Comparison of ENCODE assay signal across 22 cellular contexts in the genomic region with DNA sequence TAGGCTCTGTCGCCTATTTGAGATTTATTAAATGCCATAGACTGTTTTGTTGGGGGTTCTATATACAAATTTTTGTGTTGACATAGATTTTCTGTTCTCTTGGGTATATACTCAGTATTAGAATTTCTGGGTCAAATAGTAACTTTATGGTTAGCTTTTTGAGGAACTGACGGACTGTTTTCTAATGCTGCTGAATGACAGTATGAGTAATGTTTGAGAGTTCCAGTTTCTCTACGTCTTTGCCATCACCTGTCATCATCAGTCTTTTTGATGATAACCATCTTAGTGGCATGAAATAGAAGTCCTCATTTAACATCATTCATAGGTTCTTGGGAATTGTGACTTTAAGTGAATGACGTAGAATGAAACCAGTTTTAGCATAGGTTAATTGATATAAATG.
DNase-seq lines count a peak whose midpoint lies in the region; ATAC-seq, FAIRE-seq and TF ChIP-seq lines count a peak whose summit lies in the region.
"Had no signal": no experiment of that assay in that cellular context is flagged by ENCODE, and none has a peak within 500 bp of the region (broad histone marks: within the 10 kb centered on the region; RNA-seq: fewer than 3 reads in every experiment).

No MANE protein-coding gene starts in this region.

- H3K4me1 ChIP-seq in neural progenitor cell (no peaks in the 10 kb centered on the region), HAP-1 (no peaks in the 10 kb centered on the region), kidney (ENCODE audit: control insufficient read depth in 1 of 2, insufficient read depth in 1 of 2, low read depth in 1 of 2, low read length in 2 of 2) (no peaks in the 10 kb centered on the region)
- H3K4me1 ChIP-seq: thyroid gland had no signal

- in situ Hi-C loops in GM13977 (cut with MboI; ENCODE audit: low pct_unique_long_range_greater_than_20kb, low sequenced_read_pairs, unreplicated experiment) = loop anchor here (25.0 kb wide), 1 partner anchor 326 kb away; no protein-coding TSS in a partner anchor
- in situ Hi-C loops in HAP-1 (cut with MboI; ENCODE audit: low sequenced_read_pairs) = loop anchor here (25.0 kb wide), 3 partner anchors 101 to 401 kb away; a partner anchor contains a TSS

- intact Hi-C loops in kidney (cut with DNase I) = no loop called here

- H3K9me3 Mint-ChIP-seq in neural progenitor cell = peaks cover 6% of the 10 kb centered on the region
- no peaks in the 10 kb centered on the region for H3K9me3 Mint-ChIP-seq in stimulated activated naive CD8-positive, alpha-beta T cell treated with anti-CD3 and anti-CD28 coated beads, Interleukin-15, amount 100 ng/mL, for 72 hours
- H3K9me3 Mint-ChIP-seq: activated CD4-positive, alpha-beta T cell treated with anti-CD3 and anti-CD28 coated beads, Interleukin-2, amount 10 ng/mL, durations not matched to agents 24 days and 14 days had no signal

- H3K27me3 ChIP-seq in neural progenitor cell = no peaks in the 10 kb centered on the region
- no peaks in the 10 kb centered on the region for H3K27me3 ChIP-seq in HAP-1 (ENCODE audit: low read depth)
- H3K27me3 ChIP-seq: neutrophil, thyroid gland had no signal

- H3K27ac ChIP-seq in neural progenitor cell (no peak overlapping the region), kidney (ENCODE audit: low read depth in 2 of 2, low read length in 2 of 2) (no peak overlapping the region)
- H3K27ac ChIP-seq: C4-2B, GM23248, neutrophil, RWPE1, thyroid gland had no signal

- ATAC-seq in GM18909 (IDR thresholded peaks at IDR 0.05; ENCODE audit: poor library complexity, unreplicated experiment) (peak; percentile 77), HG02852 (IDR thresholded peaks at IDR 0.05; ENCODE audit: unreplicated experiment) (peak; percentile 57), HG03469 (IDR thresholded peaks at IDR 0.05; ENCODE audit: unreplicated experiment) (peak; percentile 92)
- no peak for ATAC-seq in stimulated activated naive CD8-positive, alpha-beta T cell treated with anti-CD3 and anti-CD28 coated beads, Interleukin-15, amount 100 ng/mL, for 72 hours

- TF ChIP-seq CTCF in GM13977 (IDR thresholded peaks at IDR 0.05; ENCODE audit: extremely low read depth, insufficient read depth, missing control alignments) (no peak), neural progenitor cell (IDR thresholded peaks at IDR 0.05) (no peak), kidney (IDR thresholded peaks at IDR 0.05; ENCODE audit: borderline replicate concordance, extremely low read depth, insufficient read depth) (no peak)

- H3K36me3 Mint-ChIP-seq in neural progenitor cell = peaks cover 5% of the 10 kb centered on the region

- H3F3A ChIP-seq in neural progenitor cell (ENCODE audit: low read depth) = no peaks in the 10 kb centered on the region

- H2AFZ ChIP-seq in neural progenitor cell (replicated peaks) = no peak overlapping the region
- H2AFZ ChIP-seq: GM23248 had no signal

- no peak for FAIRE-seq in kidney (lab: Jason Lieb, UNC)

- DNase-seq in GM13977 (ENCODE audit: low spot score) (peak; percentile 13), neural progenitor cell (ENCODE audit: low spot score) (no peak), HAP-1 (ENCODE audit: low spot score in 2 of 2) (no peak), kidney (no peak)
- DNase-seq in stimulated activated naive CD8-positive, alpha-beta T cell treated with anti-CD3 and anti-CD28 coated beads, Interleukin-15, amount 100 ng/mL, for 72 hours = no peak
- DNase-seq: ACHN; activated CD4-positive, alpha-beta T cell treated with anti-CD3 and anti-CD28 coated beads, Interleukin-2, amount 10 ng/mL, durations not matched to agents 24 days and 14 days; activated naive CD4-positive, alpha-beta T cell; aorta; cerebellar nuclear complex; effector CD8-positive, alpha-beta T cell; GM23248; NCI-H2029; NCI-H446 treated with DMSO at 0.1 percent for 48 hours; stimulated activated CD4-positive, alpha-beta T cell treated with anti-CD3 and anti-CD28 coated beads, Interleukin-12 subunit alpha, Interleukin-12 subunit beta, amount 100 ng/mL, for 4 hours; thyroid gland had no signal

- no peaks in the 10 kb centered on the region for H3K4me1 Mint-ChIP-seq in neural progenitor cell
- no peaks in the 10 kb centered on the region for H3K4me1 Mint-ChIP-seq in stimulated activated naive CD8-positive, alpha-beta T cell treated with anti-CD3 and anti-CD28 coated beads, Interleukin-15, amount 100 ng/mL, for 72 hours
- H3K4me1 Mint-ChIP-seq: activated CD4-positive, alpha-beta T cell treated with anti-CD3 and anti-CD28 coated beads, Interleukin-2, amount 10 ng/mL, durations not matched to agents 24 days and 14 days had no signal

- H3K27ac Mint-ChIP-seq in neural progenitor cell = no peak overlapping the region
- H3K27ac Mint-ChIP-seq in stimulated activated naive CD8-positive, alpha-beta T cell treated with anti-CD3 and anti-CD28 coated beads, Interleukin-15, amount 100 ng/mL, for 72 hours = no peak overlapping the region
- H3K27ac Mint-ChIP-seq: activated CD4-positive, alpha-beta T cell treated with anti-CD3 and anti-CD28 coated beads, Interleukin-2, amount 10 ng/mL, durations not matched to agents 24 days and 14 days had no signal

- H3K27me3 Mint-ChIP-seq in neural progenitor cell (ENCODE audit: insufficient read depth, low read depth) = no peaks in the 10 kb centered on the region
- no peaks in the 10 kb centered on the region for H3K27me3 Mint-ChIP-seq in stimulated activated naive CD8-positive, alpha-beta T cell treated with anti-CD3 and anti-CD28 coated beads, Interleukin-15, amount 100 ng/mL, for 72 hours
- H3K27me3 Mint-ChIP-seq: activated CD4-positive, alpha-beta T cell treated with anti-CD3 and anti-CD28 coated beads, Interleukin-2, amount 10 ng/mL, durations not matched to agents 24 days and 14 days had no signal

- no peaks in the 10 kb centered on the region for H3K79me2 ChIP-seq in neural progenitor cell (ENCODE audit: low read depth)

- H3K4me2 ChIP-seq in neural progenitor cell = no peak overlapping the region

- H3K4me3 ChIP-seq in neural progenitor cell (no peak overlapping the region), HAP-1 (no peak overlapping the region), kidney (ENCODE audit: low read length in 2 of 2) (no peak overlapping the region)
- H3K4me3 ChIP-seq: GM23248, thyroid gland had no signal

- no peak overlapping the region for H3K4me3 Mint-ChIP-seq in neural progenitor cell
- no peak overlapping the region for H3K4me3 Mint-ChIP-seq in stimulated activated naive CD8-positive, alpha-beta T cell treated with anti-CD3 and anti-CD28 coated beads, Interleukin-15, amount 100 ng/mL, for 72 hours
- H3K4me3 Mint-ChIP-seq: activated CD4-positive, alpha-beta T cell treated with anti-CD3 and anti-CD28 coated beads, Interleukin-2, amount 10 ng/mL, durations not matched to agents 24 days and 14 days had no signal

- no peak overlapping the region for H3K9ac ChIP-seq in neural progenitor cell
- no peak overlapping the region for H3K9ac ChIP-seq in kidney (ENCODE audit: low read length in 2 of 2)
- H3K9ac ChIP-seq: GM23248 had no signal

- H4K20me1 ChIP-seq in neural progenitor cell (ENCODE audit: low read depth) = no peaks in the 10 kb centered on the region

- H3K9me3 ChIP-seq in neural progenitor cell (ENCODE audit: low read depth) (no peaks in the 10 kb centered on the region), HAP-1 (no peaks in the 10 kb centered on the region), kidney (ENCODE audit: control insufficient read depth in 1 of 2, low read length in 2 of 2) (no peaks in the 10 kb centered on the region)
- H3K9me3 ChIP-seq: neutrophil, thyroid gland had no signal

- no peaks in the 10 kb centered on the region for H3K36me3 ChIP-seq in neural progenitor cell
- no peaks in the 10 kb centered on the region for H3K36me3 ChIP-seq in HAP-1 (replicated peaks)
- H3K36me3 ChIP-seq in kidney (ENCODE audit: control insufficient read depth in 1 of 2, insufficient read depth in 2 of 2, low read length in 2 of 2) = no peaks in the 10 kb centered on the region
- H3K36me3 ChIP-seq: neutrophil, thyroid gland had no signal
